37 cellular contexts compared by ENCODE assay signal in the genomic region with DNA sequence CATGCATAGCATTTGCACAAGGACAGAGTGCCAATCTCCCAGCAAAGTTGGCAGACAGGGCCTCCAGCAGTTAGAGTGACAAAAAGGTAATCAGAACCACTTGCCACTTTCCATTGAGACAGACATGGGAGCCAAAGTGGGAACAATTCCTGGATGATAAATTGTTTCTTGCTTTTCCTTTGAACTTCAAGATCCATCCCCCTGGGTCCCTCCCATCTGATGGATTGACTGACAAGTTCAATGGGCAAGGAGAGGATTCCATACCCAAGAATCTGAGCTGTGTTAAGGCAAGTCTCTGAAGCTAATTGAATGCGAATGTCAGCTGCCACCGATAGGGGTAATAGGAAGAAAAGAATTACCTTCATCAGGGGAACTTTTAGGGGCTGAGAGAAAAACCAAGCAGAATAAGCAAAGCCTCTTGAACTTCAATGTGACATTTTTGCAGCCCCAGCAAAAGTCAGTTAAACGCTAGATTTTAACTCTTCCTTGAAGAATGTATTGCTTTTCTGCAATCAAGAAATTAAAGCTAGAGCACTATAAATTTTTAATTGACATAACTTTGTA.
DNase-seq lines count a peak whose midpoint lies in the region; ATAC-seq, FAIRE-seq and TF ChIP-seq lines count a peak whose summit lies in the region.
"Had no signal": no experiment of that assay in that cellular context is flagged by ENCODE, and none has a peak within 500 bp of the region (broad histone marks: within the 10 kb centered on the region; RNA-seq: fewer than 3 reads in every experiment).

No MANE protein-coding gene starts in this region.

- H2AFZ ChIP-seq in neural cell (ENCODE audit: low read depth, low read length), result no peak overlapping the region

- H3K4me1 Mint-ChIP-seq in endodermal cell (no peaks in the 10 kb centered on the region), neural crest cell (no peaks in the 10 kb centered on the region), type B pancreatic cell (ENCODE audit: unreplicated experiment) (no peaks in the 10 kb centered on the region)
- H3K4me1 Mint-ChIP-seq: B cell; CD4-positive, alpha-beta memory T cell; CD4-positive, CD25-positive, alpha-beta regulatory T cell; CD8-positive, alpha-beta memory T cell had no signal

- peak; percentile 74 for TF ChIP-seq EP300 in neural cell (conservative IDR thresholded peaks at IDR 0.05; ENCODE audit: poor library complexity, severe bottlenecking)

- FAIRE-seq in urothelium cell line (lab: Jason Lieb, UNC), result no peak
- FAIRE-seq: A204.1, A549, D721Med had no signal

- H3F3A ChIP-seq in neural cell (ENCODE audit: insufficient read depth, low read length, poor library complexity, severe bottlenecking), result no peaks in the 10 kb centered on the region

- H3K36me3 Mint-ChIP-seq in endodermal cell (ENCODE audit: low read depth), result no peaks in the 10 kb centered on the region
- H3K36me3 Mint-ChIP-seq in neural crest cell (ENCODE audit: low read depth), result peaks cover 3% of the 10 kb centered on the region
- no peaks in the 10 kb centered on the region for H3K36me3 Mint-ChIP-seq in type B pancreatic cell
- H3K36me3 Mint-ChIP-seq: CD14-positive monocyte; CD4-positive, alpha-beta memory T cell; CD4-positive, CD25-positive, alpha-beta regulatory T cell; CD8-positive, alpha-beta memory T cell; CD8-positive, alpha-beta T cell had no signal

- H3K27me3 ChIP-seq in endodermal cell (ENCODE audit: control insufficient read depth, insufficient read depth, low read length, poor library complexity, severe bottlenecking), result no peaks in the 10 kb centered on the region
- H3K27me3 ChIP-seq in neural cell (ENCODE audit: insufficient read depth, low read depth, low read length), result no peaks in the 10 kb centered on the region
- no peaks in the 10 kb centered on the region for H3K27me3 ChIP-seq in uterus
- H3K27me3 ChIP-seq: BE2C; BLaER1; BLaER1 treated with 17β-estradiol and CSF1 and Interleukin-3, amounts not matched to agents 10 nM and 100 nM had no signal

- H3K9me2 ChIP-seq in neural cell (ENCODE audit: insufficient read depth, low read length), result no peaks in the 10 kb centered on the region

- H3K9me3 ChIP-seq in endodermal cell (ENCODE audit: control insufficient read depth, low read length) (peaks cover 5% of the 10 kb centered on the region), neural cell (ENCODE audit: low read length) (no peaks in the 10 kb centered on the region), uterus (no peaks in the 10 kb centered on the region)
- H3K9me3 ChIP-seq: A549, BE2C, BLaER1, Caco-2 had no signal

- no peak overlapping the region for H3K4me3 Mint-ChIP-seq in endodermal cell
- no peak overlapping the region for H3K4me3 Mint-ChIP-seq in neural crest cell
- no peak overlapping the region for H3K4me3 Mint-ChIP-seq in type B pancreatic cell
- H3K4me3 Mint-ChIP-seq: B cell; CD14-positive monocyte; CD4-positive, alpha-beta memory T cell; CD4-positive, alpha-beta T cell; CD4-positive, CD25-positive, alpha-beta regulatory T cell; CD8-positive, alpha-beta memory T cell; CD8-positive, alpha-beta T cell had no signal

- no peak for DNase-seq in endodermal cell
- no peak for DNase-seq in neural crest cell (ENCODE audit: low read depth, low spot score)
- no peak for DNase-seq in type B pancreatic cell (ENCODE audit: extremely low spot score, unreplicated experiment)
- DNase-seq in urothelium cell line (ENCODE audit: low spot score), result no peak
- DNase-seq in SK-N-DZ (ENCODE audit: low spot score), result no peak
- DNase-seq in uterus, result no peak
- DNase-seq: 8988T; ACHN; AML-193; BE2C; C1 segment of cervical spinal cord; Caco-2; Calu3; CD4-positive, alpha-beta memory T cell; CD4-positive, alpha-beta T cell; CD4-positive, CD25-positive, alpha-beta regulatory T cell; CD8-positive, alpha-beta memory T cell; CD8-positive, alpha-beta T cell; COR-L47; DMS 273 treated with DMSO at 0.1 percent for 48 hours; DMS153; DMS53; DMS79; DMS79 treated with DMSO at 0.1 percent for 48 hours; DND-41; EL had no signal

- no peaks in the 10 kb centered on the region for H4K20me1 ChIP-seq in neural cell (ENCODE audit: insufficient read depth)
- H4K20me1 ChIP-seq: BLaER1; BLaER1 treated with 17β-estradiol and CSF1 and Interleukin-3, amounts not matched to agents 10 nM and 100 nM had no signal

- H3K27ac Mint-ChIP-seq in endodermal cell, result no peak overlapping the region
- no peak overlapping the region for H3K27ac Mint-ChIP-seq in neural crest cell (ENCODE audit: unreplicated experiment)
- H3K27ac Mint-ChIP-seq in type B pancreatic cell, result no peak overlapping the region
- H3K27ac Mint-ChIP-seq: B cell; CD4-positive, alpha-beta memory T cell; CD4-positive, alpha-beta T cell; CD4-positive, CD25-positive, alpha-beta regulatory T cell; CD8-positive, alpha-beta memory T cell; CD8-positive, alpha-beta T cell had no signal

- H3K4me2 ChIP-seq in neural cell (ENCODE audit: low read length), result no peak overlapping the region
- H3K4me2 ChIP-seq: A549, BLaER1 had no signal

- no peaks in the 10 kb centered on the region for H3K79me2 ChIP-seq in neural cell (replicated peaks; ENCODE audit: insufficient read depth, low read length)

- H3K9me3 Mint-ChIP-seq in endodermal cell (peaks cover 2% of the 10 kb centered on the region), neural crest cell (peaks cover 5% of the 10 kb centered on the region), type B pancreatic cell (no peaks in the 10 kb centered on the region)
- H3K9me3 Mint-ChIP-seq: CD4-positive, alpha-beta T cell; CD8-positive, alpha-beta T cell had no signal

- peak; percentile 39 for TF ChIP-seq CTCF in endodermal cell (conservative IDR thresholded peaks at IDR 0.05)
- TF ChIP-seq CTCF in neural cell (IDR thresholded peaks at IDR 0.05; ENCODE audit: poor library complexity, severe bottlenecking), result peak; percentile 53
- peak; percentile 37 for TF ChIP-seq CTCF in neural crest cell (conservative IDR thresholded peaks at IDR 0.05)
- peak; percentile 53 for TF ChIP-seq CTCF in type B pancreatic cell (conservative IDR thresholded peaks at IDR 0.05)
- no peak for TF ChIP-seq CTCF in uterus (IDR thresholded peaks at IDR 0.05)

- WGBS in endodermal cell (ENCODE audit: insufficient coverage in 1 of 2, insufficient read length in 1 of 2), 2 experiments, result 83 to 86% methylated on average over 2 to 3 of the region's 3 CpGs

- H3K4me3 ChIP-seq in endodermal cell (ENCODE audit: low read length), result no peak overlapping the region
- peak overlapping the region; percentile 11 for H3K4me3 ChIP-seq in neural cell (ENCODE audit: low read length)
- no peak overlapping the region for H3K4me3 ChIP-seq in uterus
- H3K4me3 ChIP-seq: A549, BLaER1 had no signal

- no peaks in the 10 kb centered on the region for H3K27me3 Mint-ChIP-seq in endodermal cell (ENCODE audit: insufficient read depth)
- no peaks in the 10 kb centered on the region for H3K27me3 Mint-ChIP-seq in neural crest cell (ENCODE audit: low read depth)
- no peaks in the 10 kb centered on the region for H3K27me3 Mint-ChIP-seq in type B pancreatic cell
- H3K27me3 Mint-ChIP-seq: CD4-positive, alpha-beta T cell; CD4-positive, CD25-positive, alpha-beta regulatory T cell had no signal

- H3K9ac ChIP-seq in endodermal cell (ENCODE audit: extremely low read depth, low read length, poor library complexity, severe bottlenecking) (no peak overlapping the region), neural cell (ENCODE audit: low read length) (no peak overlapping the region)
- H3K9ac ChIP-seq: BLaER1; BLaER1 treated with 17β-estradiol and CSF1 and Interleukin-3, amounts not matched to agents 10 nM and 100 nM had no signal

- ATAC-seq in GM19463 (IDR thresholded peaks at IDR 0.05; ENCODE audit: unreplicated experiment), result no peak
- ATAC-seq: A549; CD8-positive, alpha-beta T cell had no signal

- H3K36me3 ChIP-seq in endodermal cell (ENCODE audit: control insufficient read depth, insufficient read depth, low read length) (no peaks in the 10 kb centered on the region), neural cell (ENCODE audit: insufficient read depth, low read length) (no peaks in the 10 kb centered on the region), uterus (no peaks in the 10 kb centered on the region)
- H3K36me3 ChIP-seq: BE2C; BLaER1; BLaER1 treated with 17β-estradiol and CSF1 and Interleukin-3, amounts not matched to agents 10 nM and 100 nM had no signal

- H3K27ac ChIP-seq in endodermal cell (ENCODE audit: low read depth, low read length) (no peak overlapping the region), neural cell (ENCODE audit: low read length) (peak overlapping the region; percentile 40), uterus (no peak overlapping the region)
- H3K27ac ChIP-seq: 22Rv1, A549, BLaER1, C4-2B had no signal

- TF ChIP-seq RAD21 in neural cell (conservative IDR thresholded peaks at IDR 0.05), result peak; percentile 38

- H3K4me1 ChIP-seq in endodermal cell (ENCODE audit: control insufficient read depth, insufficient read depth, low read length), result no peaks in the 10 kb centered on the region
- H3K4me1 ChIP-seq in uterus, result no peaks in the 10 kb centered on the region
- H3K4me1 ChIP-seq: A549, BE2C, BLaER1, Caco-2 had no signal

- TF ChIP-seq POLR2A in uterus (IDR thresholded peaks at IDR 0.05), result no peak

- intact Hi-C loops in uterus (cut with DNase I; ENCODE audit: low total_unique reads), result no loop called here

TF ChIP-seq in neural cell, 6 proteins besides CTCF, POLR2A, EP300 and RAD21 (continues in another document):
- TF ChIP-seq MXI1 (conservative IDR thresholded peaks at IDR 0.05; ENCODE audit: poor library complexity, severe bottlenecking) (no peak), TAF1 (IDR thresholded peaks at IDR 0.05; ENCODE audit: low read depth) (no peak), SMC3 (conservative IDR thresholded peaks at IDR 0.05; ENCODE audit: poor library complexity) (peak; percentile 25)

Comparison
In these comparisons a context has a peak if more than half of its experiments do, and no peak if none do; other contexts are left out.
1. CTCF ChIP-seq: peak in endodermal cell (single experiment), neural cell (single experiment), neural crest cell (single experiment) and type B pancreatic cell (single experiment); none in uterus (0 of 4).